26 cellular contexts compared by ENCODE assay signal in the genomic region with DNA sequence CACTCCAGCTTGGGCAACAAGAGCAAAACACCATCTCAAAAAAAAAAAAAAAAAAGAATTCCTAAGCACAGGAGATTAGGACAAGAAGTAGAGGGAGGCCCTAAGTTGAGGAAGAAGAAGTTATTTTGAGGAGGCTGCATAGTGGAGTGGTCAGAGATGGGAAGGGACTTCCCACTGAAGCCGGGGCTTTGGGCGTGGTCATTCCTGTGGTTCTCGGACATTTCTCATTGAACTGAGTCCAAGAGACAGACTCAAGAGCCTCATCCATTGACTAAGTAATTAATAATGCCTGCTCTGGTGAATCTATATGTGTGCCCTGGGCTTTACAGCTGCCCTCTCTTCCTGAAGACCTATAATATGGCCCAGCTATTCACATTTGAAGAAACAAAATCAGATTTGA. TPM values are rescaled to one million over a fixed set of nuclear protein-coding genes. Genes with fewer than 3 reads are reported as not detected.
DNase-seq lines count a peak whose midpoint lies in the region; ATAC-seq and TF ChIP-seq lines count a peak whose summit lies in the region.
"Had no signal": no experiment of that assay in that cellular context is flagged by ENCODE, and none has a peak within 500 bp of the region (broad histone marks: within the 10 kb centered on the region; RNA-seq: fewer than 3 reads in every experiment).

No MANE protein-coding gene starts in this region.

- H3K9me3 ChIP-seq in spleen (peaks cover 0 to 16% (median 11%) of the 10 kb centered on the region in 8 donors), colonic mucosa (no peaks in the 10 kb centered on the region)
- H3K9me3 ChIP-seq: adrenal gland, prostate gland, right lobe of liver had no signal

- peak overlapping the region in 1 of 4 donors; percentile 20 for H3K4me3 Mint-ChIP-seq in IgD-negative memory B cell
- H3K4me3 Mint-ChIP-seq: activated CD8-positive, alpha-beta T cell treated with anti-CD3 and anti-CD28 coated beads, Interleukin-2, amount 10 ng/mL, durations not matched to agents 7 days and 5 days; activated naive CD4-positive, alpha-beta T cell treated with anti-CD3 and anti-CD28 coated beads, Interleukin-2, amount 10 ng/mL, durations not matched to agents 7 days and 5 days; immature natural killer cell; memory B cell had no signal

- H3K27me3 Mint-ChIP-seq in IgD-negative memory B cell, result peaks cover 11% of the 10 kb centered on the region

- no peak overlapping the region for H3K9ac ChIP-seq in colonic mucosa (ENCODE audit: low read depth in 2 of 2, low read length in 2 of 2)

- H3K36me3 ChIP-seq in spleen, result no peaks in the 10 kb centered on the region
- H3K36me3 ChIP-seq in colonic mucosa, result no peaks in the 10 kb centered on the region
- H3K36me3 ChIP-seq: adrenal gland, HAP-1, prostate gland, right lobe of liver, tibial artery had no signal

- H3K27ac ChIP-seq in spleen (peak overlapping the region in 1 of 8 donors; percentile 87), colonic mucosa (no peak overlapping the region)
- H3K27ac ChIP-seq: adrenal gland, body of pancreas, C4-2B, prostate gland, right lobe of liver, tibial artery had no signal

- TF ChIP-seq CTCF in fibroblast of mammary gland (conservative IDR thresholded peaks at IDR 0.05; ENCODE audit: control insufficient read depth, insufficient read depth, low read depth, low read length), result no peak
- TF ChIP-seq CTCF in spleen (IDR thresholded peaks at IDR 0.05 in 8 of 11, conservative IDR thresholded peaks at IDR 0.05 in 3 of 11), result no peak
- no peak for TF ChIP-seq CTCF in colonic mucosa (IDR thresholded peaks at IDR 0.05)

- H3K4me3 ChIP-seq in fibroblast of mammary gland (ENCODE audit: control insufficient read depth, low read depth, low read length) (no peak overlapping the region), spleen (no peak overlapping the region), colonic mucosa (no peak overlapping the region)
- H3K4me3 ChIP-seq: adrenal gland, body of pancreas, HAP-1, prostate gland, right lobe of liver, tibial artery had no signal

- no peak for ATAC-seq in HG02759 (IDR thresholded peaks at IDR 0.05; ENCODE audit: unreplicated experiment)
- ATAC-seq: activated CD8-positive, alpha-beta T cell treated with anti-CD3 and anti-CD28 coated beads, Interleukin-2, amount 10 ng/mL, durations not matched to agents 7 days and 5 days; body of pancreas; right lobe of liver had no signal

- peaks cover 2 to 13% (median 12%) of the 10 kb centered on the region in 3 donors for H3K9me3 Mint-ChIP-seq in IgD-negative memory B cell

- no peaks in the 10 kb centered on the region for H3K27me3 ChIP-seq in spleen (replicated peaks in 1 of 7)
- H3K27me3 ChIP-seq in colonic mucosa, result no peaks in the 10 kb centered on the region
- H3K27me3 ChIP-seq: adrenal gland, body of pancreas, right lobe of liver, tibial artery had no signal

- no peak for TF ChIP-seq POLR2A in spleen (IDR thresholded peaks at IDR 0.05)

- H3K36me3 Mint-ChIP-seq in IgD-negative memory B cell, result peaks cover 5% of the 10 kb centered on the region
- H3K36me3 Mint-ChIP-seq: memory B cell had no signal

- peak overlapping the region in 2 of 3 donors; percentile 13 to 31 for H3K27ac Mint-ChIP-seq in IgD-negative memory B cell
- H3K27ac Mint-ChIP-seq: activated CD8-positive, alpha-beta T cell treated with anti-CD3 and anti-CD28 coated beads, Interleukin-2, amount 10 ng/mL, durations not matched to agents 7 days and 5 days; activated naive CD4-positive, alpha-beta T cell treated with anti-CD3 and anti-CD28 coated beads, Interleukin-2, amount 10 ng/mL, durations not matched to agents 7 days and 5 days; memory B cell had no signal

- WGBS in spleen, 5 donors, result 48 to 93% (median 67%) methylated on average over 3 of the region's 3 CpGs

- DNase-seq in CD1c-positive myeloid dendritic cell (ENCODE audit: extremely low spot score) (peak; percentile 79), fibroblast of mammary gland (ENCODE audit: low read depth) (peak; percentile 37), spleen (peak; percentile 67), cerebellar cortex (ENCODE audit: low spot score) (no peak), colonic mucosa (no peak)
- DNase-seq: activated CD8-positive, alpha-beta T cell treated with anti-CD3 and anti-CD28 coated beads, Interleukin-2, amount 10 ng/mL, durations not matched to agents 7 days and 5 days; activated naive CD4-positive, alpha-beta T cell treated with anti-CD3 and anti-CD28 coated beads, Interleukin-2, amount 10 ng/mL, durations not matched to agents 7 days and 5 days; body of pancreas; immature natural killer cell; KG1; NCI-H1417 treated with DMSO at 0.1 percent for 48 hours; NCI-H2081; NCI-H226; right lobe of liver; SHP77 treated with DMSO at 0.1 percent for 48 hours; stimulated activated CD4-positive, alpha-beta T cell treated with anti-CD3 and anti-CD28 coated beads, Interleukin-4, amount 100 ng/mL, for 24 hours; SW 1271; T-helper 9 cell; tibial artery had no signal

- intact Hi-C loops in spleen (cut with DNase I; ENCODE audit: low total_unique reads), result no loop called here
- intact Hi-C loops in colonic mucosa (cut with DNase I), result no loop called here

- peaks cover 4 to 28% (median 11%) of the 10 kb centered on the region in 6 donors for H3K4me1 ChIP-seq in spleen
- no peaks in the 10 kb centered on the region for H3K4me1 ChIP-seq in colonic mucosa
- H3K4me1 ChIP-seq: adrenal gland, HAP-1, prostate gland, tibial artery had no signal

- peaks cover 1 to 12% (median 4%) of the 10 kb centered on the region in 3 donors for H3K4me1 Mint-ChIP-seq in IgD-negative memory B cell

RNA-seq across cellular contexts. Expression of gene FTH1, which starts 53.2 kb away (rescaled TPM):
- polyA plus RNA-seq in IgD-negative memory B cell (4,223 TPM), spleen (1,000 to 10,000 TPM; 2,005 to 3,321 (median 2,533) TPM)
- total RNA-seq in spleen (1,000 to 10,000 TPM; 1,915 to 2,864 (median 2,469) TPM), colonic mucosa (1,000 to 10,000 TPM; 5,286 to 5,395 TPM)

Comparison
In these comparisons a context has a peak if more than half of its experiments do, and no peak if none do; other contexts are left out.
1. DNase-seq: peak in CD1c-positive myeloid dendritic cell (single experiment), fibroblast of mammary gland (single experiment) and spleen (single experiment); none in cerebellar cortex (single experiment) and colonic mucosa (single experiment).